In genomic region chr1:1305300-1306069, GRCh38 we compare ENCODE assay signal across 8 cellular contexts. TPM values are rescaled to one million over a fixed set of nuclear protein-coding genes. Genes with fewer than 3 reads are reported as not detected.
DNase-seq lines count a peak whose midpoint lies in the region; ATAC-seq, FAIRE-seq and TF ChIP-seq lines count a peak whose summit lies in the region.

No MANE protein-coding gene starts in this region.

- H3K27ac ChIP-seq in Panc1 (ENCODE audit: low read length) (peak overlapping the region; percentile 59), foreskin keratinocyte (peak overlapping the region; percentile 87)

- no peaks in the 10 kb centered on the region; the same call in 1 of the 2 replicates for H3K36me3 ChIP-seq in Panc1 (ENCODE audit: control insufficient read depth, insufficient read depth, low read length)

- CTCF ChIA-PET in Panc1 (lab: Charles Lee), result no interaction called here

- ATAC-seq in Panc1, result no peak
- no peak for ATAC-seq in activated T-helper 17 cell treated with anti-CD3 and anti-CD28 coated beads, Interleukin-2, amount 50 U/mL, for 72 hours (replicated peaks)
- ATAC-seq in foreskin keratinocyte, result peak; percentile 49
- ATAC-seq in GM21723 (IDR thresholded peaks at IDR 0.05; ENCODE audit: unreplicated experiment), result no peak

- H3K27ac Mint-ChIP-seq in activated T-helper 17 cell treated with anti-CD3 and anti-CD28 coated beads, Interleukin-2, amount 50 U/mL, for 72 hours, result peak overlapping the region; percentile 84
- peak overlapping the region; percentile 82 for H3K27ac Mint-ChIP-seq in osteocyte (ENCODE audit: unreplicated experiment)

- H3K4me1 ChIP-seq in Panc1 (ENCODE audit: control insufficient read depth, insufficient read depth, low read length), result peaks cover 41% of the 10 kb centered on the region
- peaks cover 17% of the 10 kb centered on the region for H3K4me1 ChIP-seq in foreskin keratinocyte

- no peaks in the 10 kb centered on the region for H3K36me3 Mint-ChIP-seq in activated T-helper 17 cell treated with anti-CD3 and anti-CD28 coated beads, Interleukin-2, amount 50 U/mL, for 72 hours (ENCODE audit: low read depth)
- H3K36me3 Mint-ChIP-seq in osteocyte (ENCODE audit: unreplicated experiment), result no peaks in the 10 kb centered on the region

- H3K27me3 ChIP-seq in Panc1 (ENCODE audit: control insufficient read depth, insufficient read depth, low read length) (no peaks in the 10 kb centered on the region), foreskin keratinocyte (no peaks in the 10 kb centered on the region)

- H3K9me3 ChIP-seq in Panc1 (ENCODE audit: control insufficient read depth, insufficient read depth, low read depth, low read length), result no peaks in the 10 kb centered on the region

- in situ Hi-C loops in Panc1 (cut with HindIII; ENCODE audit: low pct_unique_long_range_greater_than_20kb, low sequenced_read_pairs), result no loop called here

- peak; percentile 80 for DNase-seq in AG08395 (ENCODE audit: low spot score)
- peak; percentile 83 for DNase-seq in GM20000 (ENCODE audit: low spot score)
- DNase-seq in Panc1 (ENCODE audit: low read depth, low spot score), result no peak
- DNase-seq in foreskin keratinocyte, result peak; percentile 65 to 84
- no peak for DNase-seq in osteocyte (ENCODE audit: extremely low spot score, unreplicated experiment)
- DNase-seq in urothelium cell line (ENCODE audit: low spot score), result peak; percentile 78

- no peak overlapping the region for H3K4me3 ChIP-seq in Panc1 (ENCODE audit: low read depth in 2 of 2, low read length in 2 of 2)

- FAIRE-seq in urothelium cell line (lab: Jason Lieb, UNC), result no peak

- H3K4me3 Mint-ChIP-seq in activated T-helper 17 cell treated with anti-CD3 and anti-CD28 coated beads, Interleukin-2, amount 50 U/mL, for 72 hours, result peak overlapping the region; percentile 86
- H3K4me3 Mint-ChIP-seq in osteocyte (ENCODE audit: unreplicated experiment), result peak overlapping the region; percentile 75

- POLR2A ChIA-PET in Panc1 (lab: Charles Lee), result no interaction called here

- no peaks in the 10 kb centered on the region for H3K27me3 Mint-ChIP-seq in activated T-helper 17 cell treated with anti-CD3 and anti-CD28 coated beads, Interleukin-2, amount 50 U/mL, for 72 hours
- H3K27me3 Mint-ChIP-seq in osteocyte (ENCODE audit: unreplicated experiment), result no peaks in the 10 kb centered on the region

- BruUV-seq in Panc1 (replicated peaks; lab: Mats Ljungman, UMichigan), result no TSS peak

- H3K4me1 Mint-ChIP-seq in activated T-helper 17 cell treated with anti-CD3 and anti-CD28 coated beads, Interleukin-2, amount 50 U/mL, for 72 hours, result no peaks in the 10 kb centered on the region
- peaks cover 35% of the 10 kb centered on the region for H3K4me1 Mint-ChIP-seq in osteocyte (ENCODE audit: unreplicated experiment)

- H3K9me3 Mint-ChIP-seq in activated T-helper 17 cell treated with anti-CD3 and anti-CD28 coated beads, Interleukin-2, amount 50 U/mL, for 72 hours, result no peaks in the 10 kb centered on the region
- no peaks in the 10 kb centered on the region for H3K9me3 Mint-ChIP-seq in osteocyte (ENCODE audit: unreplicated experiment)

- intact Hi-C loops in Panc1 (cut with micrococcal nuclease; ENCODE audit: unreplicated experiment), result no loop called here

- TF ChIP-seq CTCF in GM20000 (IDR thresholded peaks at IDR 0.05; ENCODE audit: extremely low read depth, missing control alignments) (no peak), Panc1 (IDR thresholded peaks at IDR 0.05) (peak; percentile 42), foreskin keratinocyte (conservative IDR thresholded peaks at IDR 0.05) (peak; percentile 45), osteocyte (IDR thresholded peaks at IDR 0.05) (peak; percentile 10)

RNA-seq across cellular contexts. Expression of gene ACAP3, which starts 2.2 kb away (rescaled TPM):
- total RNA-seq in Panc1 (2021; ENCODE audit: unreplicated experiment) (30.7 TPM), foreskin keratinocyte (26.7 and 33.0 TPM in 2 replicates), osteocyte (62.7 and 73.8 TPM in 2 replicates)
- polyA plus RNA-seq in Panc1 (2012; ENCODE audit: insufficient read length), result 31.4 TPM
- 10 to 100 TPM; 41.4 to 43.3 TPM for total RNA-seq in activated T-helper 17 cell treated with anti-CD3 and anti-CD28 coated beads, Interleukin-2, amount 50 U/mL, for 72 hours
- polyA plus RNA-seq in foreskin keratinocyte, result 18.9 and 24.0 TPM in 2 replicates

RNA-seq across cellular contexts. Expression of gene PUSL1, which starts 2.9 kb away (rescaled TPM):
- total RNA-seq in Panc1 (2021; ENCODE audit: unreplicated experiment), result 46.9 TPM
- polyA plus RNA-seq in Panc1 (2012; ENCODE audit: insufficient read length), result 35.9 TPM
- total RNA-seq in activated T-helper 17 cell treated with anti-CD3 and anti-CD28 coated beads, Interleukin-2, amount 50 U/mL, for 72 hours, result 10 to 100 TPM; 15.9 to 24.0 TPM
- total RNA-seq in foreskin keratinocyte, result 39.7 and 40.1 TPM in 2 replicates
- polyA plus RNA-seq in foreskin keratinocyte, result 48.3 and 54.5 TPM in 2 replicates
- total RNA-seq in osteocyte, result 21.5 and 22.1 TPM in 2 replicates

RNA-seq across cellular contexts. Expression of gene INTS11, which starts 19.0 kb away (rescaled TPM):
- 114 TPM for total RNA-seq in Panc1 (2021; ENCODE audit: unreplicated experiment)
- 216 TPM for polyA plus RNA-seq in Panc1 (2012; ENCODE audit: insufficient read length)
- total RNA-seq in activated T-helper 17 cell treated with anti-CD3 and anti-CD28 coated beads, Interleukin-2, amount 50 U/mL, for 72 hours, result 100 to 1,000 TPM; 122 to 125 TPM
- total RNA-seq in foreskin keratinocyte, result 84.0 and 85.9 TPM in 2 replicates
- polyA plus RNA-seq in foreskin keratinocyte, result 87.5 and 91.9 TPM in 2 replicates
- total RNA-seq in osteocyte, result 101 and 106 TPM in 2 replicates

RNA-seq across cellular contexts. Expression of gene CPTP, which starts 19.1 kb away (rescaled TPM):
- 52.2 TPM for total RNA-seq in Panc1 (2021; ENCODE audit: unreplicated experiment)
- 54.5 TPM for polyA plus RNA-seq in Panc1 (2012; ENCODE audit: insufficient read length)
- 10 to 100 TPM; 16.8 to 22.3 TPM for total RNA-seq in activated T-helper 17 cell treated with anti-CD3 and anti-CD28 coated beads, Interleukin-2, amount 50 U/mL, for 72 hours
- total RNA-seq in foreskin keratinocyte, result 26.6 and 28.3 TPM in 2 replicates
- polyA plus RNA-seq in foreskin keratinocyte, result 33.7 and 35.8 TPM in 2 replicates
- total RNA-seq in osteocyte, result 23.5 and 24.7 TPM in 2 replicates

RNA-seq across cellular contexts. Expression of gene SCNN1D, which starts 25.2 kb away (rescaled TPM):
- total RNA-seq in Panc1 (2021; ENCODE audit: unreplicated experiment) (9.8 TPM), foreskin keratinocyte (0.25 and 0.41 TPM in 2 replicates), osteocyte (6.2 and 11.0 TPM in 2 replicates)
- polyA plus RNA-seq in Panc1 (2012; ENCODE audit: insufficient read length), result 17.3 TPM
- 1 to 10 TPM; 4.7 to 9.8 TPM for total RNA-seq in activated T-helper 17 cell treated with anti-CD3 and anti-CD28 coated beads, Interleukin-2, amount 50 U/mL, for 72 hours
- polyA plus RNA-seq in foreskin keratinocyte, result 0.39 and 0.47 TPM in 2 replicates

Comparison
In these comparisons a context has a peak if more than half of its experiments do, and no peak if none do; other contexts are left out.
1. DNase-seq: peak in AG08395 (single experiment), GM20000 (single experiment), foreskin keratinocyte (2 of 2) and urothelium cell line (single experiment); none in Panc1 (single experiment) and osteocyte (single experiment).